ENCODE assay signal across 2 cellular contexts in the genomic region with DNA sequence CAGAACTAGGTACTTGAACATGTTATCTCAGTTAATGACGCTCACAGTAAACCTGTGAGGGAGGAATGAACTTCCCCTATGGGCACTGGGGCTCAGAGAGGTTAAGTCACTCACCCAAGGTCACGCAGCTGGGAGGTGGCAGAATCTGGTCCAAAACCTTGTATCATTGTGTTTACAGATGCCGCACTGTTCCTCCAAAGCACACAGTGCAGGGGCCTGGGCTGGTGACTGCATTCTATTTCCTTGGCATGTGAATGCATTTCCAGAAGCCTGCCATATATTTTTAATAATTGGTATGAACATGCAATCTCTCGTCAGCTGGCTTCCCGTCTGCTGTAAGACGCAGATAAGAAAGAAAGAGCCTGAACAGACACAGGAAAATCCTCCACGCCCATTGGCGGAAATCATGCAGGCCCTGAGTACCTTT.
TF ChIP-seq lines count a peak whose summit lies in the region.

No MANE protein-coding gene starts in this region.

TF ChIP-seq in IMR-90, 13 proteins besides CTCF, POLR2A, EP300 and RAD21:
- no peak for TF ChIP-seq MAFK (IDR thresholded peaks at IDR 0.05; ENCODE audit: low read depth, low read length)
- TF ChIP-seq, protein P1, sequence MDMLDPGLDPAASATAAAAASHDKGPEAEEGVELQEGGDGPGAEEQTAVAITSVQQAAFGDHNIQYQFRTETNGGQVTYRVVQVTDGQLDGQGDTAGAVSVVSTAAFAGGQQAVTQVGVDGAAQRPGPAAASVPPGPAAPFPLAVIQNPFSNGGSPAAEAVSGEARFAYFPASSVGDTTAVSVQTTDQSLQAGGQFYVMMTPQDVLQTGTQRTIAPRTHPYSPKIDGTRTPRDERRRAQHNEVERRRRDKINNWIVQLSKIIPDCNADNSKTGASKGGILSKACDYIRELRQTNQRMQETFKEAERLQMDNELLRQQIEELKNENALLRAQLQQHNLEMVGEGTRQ (IDR thresholded peaks at IDR 0.05; ENCODE audit: low read depth, low read length): no peak
- no peak for TF ChIP-seq MXI1 (IDR thresholded peaks at IDR 0.05; ENCODE audit: borderline replicate concordance, low read depth, low read length)
- TF ChIP-seq CHD1 (IDR thresholded peaks at IDR 0.05; ENCODE audit: low read depth, low read length): no peak
- TF ChIP-seq CEBPB (IDR thresholded peaks at IDR 0.05; ENCODE audit: low read depth, low read length): no peak
- no peak for TF ChIP-seq MAZ (IDR thresholded peaks at IDR 0.05; ENCODE audit: borderline replicate concordance, low read depth, low read length)
- no peak for TF ChIP-seq BHLHE40 (IDR thresholded peaks at IDR 0.05; ENCODE audit: low read depth, low read length)
- no peak for TF ChIP-seq SMC3 (IDR thresholded peaks at IDR 0.05; ENCODE audit: low read depth, low read length)
- no peak for TF ChIP-seq NFE2L2 (IDR thresholded peaks at IDR 0.05; ENCODE audit: low read depth, low read length)
- TF ChIP-seq RCOR1 (IDR thresholded peaks at IDR 0.05; ENCODE audit: insufficient replicate concordance, low read length): no peak
- TF ChIP-seq, protein P2, sequence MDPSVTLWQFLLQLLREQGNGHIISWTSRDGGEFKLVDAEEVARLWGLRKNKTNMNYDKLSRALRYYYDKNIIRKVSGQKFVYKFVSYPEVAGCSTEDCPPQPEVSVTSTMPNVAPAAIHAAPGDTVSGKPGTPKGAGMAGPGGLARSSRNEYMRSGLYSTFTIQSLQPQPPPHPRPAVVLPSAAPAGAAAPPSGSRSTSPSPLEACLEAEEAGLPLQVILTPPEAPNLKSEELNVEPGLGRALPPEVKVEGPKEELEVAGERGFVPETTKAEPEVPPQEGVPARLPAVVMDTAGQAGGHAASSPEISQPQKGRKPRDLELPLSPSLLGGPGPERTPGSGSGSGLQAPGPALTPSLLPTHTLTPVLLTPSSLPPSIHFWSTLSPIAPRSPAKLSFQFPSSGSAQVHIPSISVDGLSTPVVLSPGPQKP (IDR thresholded peaks at IDR 0.05; ENCODE audit: borderline replicate concordance, low read depth, low read length): no peak
- no peak for TF ChIP-seq FOS (IDR thresholded peaks at IDR 0.05; ENCODE audit: low read depth, low read length)
- no peak for TF ChIP-seq RFX5 (IDR thresholded peaks at IDR 0.05; ENCODE audit: low read depth, low read length)

TF ChIP-seq in endothelial cell of umbilical vein, 7 proteins besides CTCF, POLR2A, EP300 and RAD21:
- TF ChIP-seq JUN (IDR thresholded peaks at IDR 0.05; ENCODE audit: borderline replicate concordance, insufficient read depth, insufficient read length, low read depth) (peak; percentile 23), EZH2 (IDR thresholded peaks at IDR 0.05; ENCODE audit: borderline replicate concordance, low read depth, low read length, severe bottlenecking) (no peak), FOS (IDR thresholded peaks at IDR 0.05; ENCODE audit: borderline replicate concordance, insufficient read depth, low read length) (peak; percentile 58), MYC (IDR thresholded peaks at IDR 0.05; ENCODE audit: low read depth, low read length) (no peak), POLR2AphosphoS5 (IDR thresholded peaks at IDR 0.05; ENCODE audit: insufficient read depth, low read depth, low read length) (peak; percentile 50), GATA2 (IDR thresholded peaks at IDR 0.05; ENCODE audit: insufficient read depth, insufficient read length, low read depth, low read length) (peak; percentile 93)
- TF ChIP-seq, protein P3, sequence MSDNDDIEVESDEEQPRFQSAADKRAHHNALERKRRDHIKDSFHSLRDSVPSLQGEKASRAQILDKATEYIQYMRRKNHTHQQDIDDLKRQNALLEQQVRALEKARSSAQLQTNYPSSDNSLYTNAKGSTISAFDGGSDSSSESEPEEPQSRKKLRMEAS (IDR thresholded peaks at IDR 0.05; ENCODE audit: insufficient read depth, insufficient read length): no peak
TF ChIP-seq in endothelial cell of umbilical vein: peak in this region for 4.
